In genomic region chr12:111457071-111457470, GRCh38 we compare ENCODE assay signal across 22 cellular contexts. TPM values are rescaled to one million over a fixed set of nuclear protein-coding genes. Genes with fewer than 3 reads are reported as not detected.
DNase-seq lines count a peak whose midpoint lies in the region; ATAC-seq lines count a peak whose summit lies in the region.
"Had no signal": no experiment of that assay in that cellular context is flagged by ENCODE, and none has a peak within 500 bp of the region (broad histone marks: within the 10 kb centered on the region; RNA-seq: fewer than 3 reads in every experiment).

No MANE protein-coding gene starts in this region.

- no peak for ATAC-seq in T-helper 17 cell
- no peak for ATAC-seq in natural killer cell treated with Interleukin-12 subunit alpha and Interleukin-12 subunit beta and Interleukin-15 and Interleukin-18, amount 100 ng/mL, for 72 hours
- ATAC-seq: GM23338 had no signal

- no peaks in the 10 kb centered on the region for H3K9me3 Mint-ChIP-seq in natural killer cell treated with Interleukin-12 subunit alpha and Interleukin-12 subunit beta and Interleukin-15 and Interleukin-18, amount 100 ng/mL, for 72 hours
- H3K9me3 Mint-ChIP-seq: CD8-positive, alpha-beta memory T cell; GM23338 had no signal

- no peaks in the 10 kb centered on the region for H3K79me1 ChIP-seq in trophoblast cell (ENCODE audit: low read length)

- peak; percentile 28 for DNase-seq in activated CD8-positive, alpha-beta memory T cell treated with anti-CD3 and anti-CD28 coated beads, Interleukin-2, amount 50 U/mL, for 48 hours
- DNase-seq in activated CD8-positive, alpha-beta memory T cell treated with anti-CD3 and anti-CD28 coated beads for 24 hours: no peak
- DNase-seq in T-helper 17 cell (no peak), islet precursor cell (peak; percentile 31), trophoblast cell (no peak), mesenteric fat pad (ENCODE audit: low spot score) (no peak)
- DNase-seq in natural killer cell treated with Interleukin-12 subunit alpha and Interleukin-12 subunit beta and Interleukin-15 and Interleukin-18, amount 100 ng/mL, for 72 hours (ENCODE audit: low spot score): no peak
- no peak for DNase-seq in activated CD4-positive, CD25-positive, alpha-beta regulatory T cell (lab: John Stamatoyannopoulos, UW)
- DNase-seq: 8988T; AML-193; C1 segment of cervical spinal cord; Calu3; CD8-positive, alpha-beta memory T cell; HCEC 1CT; Karpas-422; NCI-H1694 treated with DMSO at 0.1 percent for 48 hours; NCI-H2081 treated with DMSO at 0.1 percent for 48 hours; NCI-H2171 treated with DMSO at 0.1 percent for 48 hours; NCI-H446; NCI-H526; Peyer's patch had no signal

- H3K79me2 ChIP-seq in trophoblast cell (ENCODE audit: control insufficient read depth, insufficient read depth, low read length, poor library complexity): no peaks in the 10 kb centered on the region

- no CpG with 5 or more reads among the region's 9 CpGs for WGBS in trophoblast cell (ENCODE audit: extremely low coverage, insufficient coverage, insufficient read length)

- H3K4me1 Mint-ChIP-seq in T-helper 17 cell: peaks cover 10% of the 10 kb centered on the region
- H3K4me1 Mint-ChIP-seq in natural killer cell treated with Interleukin-12 subunit alpha and Interleukin-12 subunit beta and Interleukin-15 and Interleukin-18, amount 100 ng/mL, for 72 hours (ENCODE audit: low read depth in 2 of 2): peaks cover 15 to 18% of the 10 kb centered on the region in 2 donors
- H3K4me1 Mint-ChIP-seq: GM23338 had no signal

- H3K27ac ChIP-seq in trophoblast cell (ENCODE audit: low read depth, low read length): no peak overlapping the region
- H3K27ac ChIP-seq: Peyer's patch had no signal

- no peak overlapping the region for H3K4ac ChIP-seq in trophoblast cell (ENCODE audit: low read depth, low read length)

- no peak overlapping the region for H2AFZ ChIP-seq in trophoblast cell (ENCODE audit: insufficient read depth, low read length, poor library complexity)
- H2AFZ ChIP-seq: GM23338 had no signal

- H3K4me3 Mint-ChIP-seq in T-helper 17 cell: no peak overlapping the region
- H3K4me3 Mint-ChIP-seq in natural killer cell treated with Interleukin-12 subunit alpha and Interleukin-12 subunit beta and Interleukin-15 and Interleukin-18, amount 100 ng/mL, for 72 hours: no peak overlapping the region
- H3K4me3 Mint-ChIP-seq: CD8-positive, alpha-beta memory T cell; GM23338 had no signal

- peak overlapping the region; percentile 27 for H3K27ac Mint-ChIP-seq in T-helper 17 cell
- H3K27ac Mint-ChIP-seq in natural killer cell treated with Interleukin-12 subunit alpha and Interleukin-12 subunit beta and Interleukin-15 and Interleukin-18, amount 100 ng/mL, for 72 hours: no peak overlapping the region
- H3K27ac Mint-ChIP-seq: GM23338 had no signal

- no peak overlapping the region for H3K18ac ChIP-seq in trophoblast cell (ENCODE audit: low read length)

- no peaks in the 10 kb centered on the region for H3K27me3 ChIP-seq in trophoblast cell (ENCODE audit: insufficient read depth, low read length)
- H3K27me3 ChIP-seq: Peyer's patch had no signal

- H3K36me3 ChIP-seq in trophoblast cell (ENCODE audit: control insufficient read depth in 1 of 2, insufficient read depth in 2 of 2, low read length in 2 of 2): peaks cover 35 to 42% of the 10 kb centered on the region in 2 experiments

- no peak overlapping the region for H2BK5ac ChIP-seq in trophoblast cell (ENCODE audit: low read depth, low read length, poor library complexity)

- H4K91ac ChIP-seq in trophoblast cell (ENCODE audit: low read depth, low read length): no peak overlapping the region

- no peak overlapping the region for H2BK120ac ChIP-seq in trophoblast cell (ENCODE audit: insufficient read depth, low read length, poor library complexity)

- no peak overlapping the region for H3K4me2 ChIP-seq in trophoblast cell (ENCODE audit: low read length)
- H3K4me2 ChIP-seq: GM23338 had no signal

- no peak overlapping the region for H4K8ac ChIP-seq in trophoblast cell (ENCODE audit: low read depth, low read length)

- H3K9me3 ChIP-seq in T-helper 17 cell (ENCODE audit: control insufficient read depth, low read length, poor library complexity, severe bottlenecking) (no peaks in the 10 kb centered on the region), trophoblast cell (ENCODE audit: insufficient read depth, low read depth, low read length) (no peaks in the 10 kb centered on the region)
- H3K9me3 ChIP-seq: Peyer's patch had no signal

- no peak overlapping the region for H3K9ac ChIP-seq in trophoblast cell (ENCODE audit: low read length)

- H3K14ac ChIP-seq in trophoblast cell (ENCODE audit: low read length): no peak overlapping the region

- peaks cover 0 to 4% of the 10 kb centered on the region in 2 experiments for H3K4me1 ChIP-seq in trophoblast cell (ENCODE audit: control insufficient read depth in 1 of 2, insufficient read depth in 2 of 2, low read length in 2 of 2)
- H3K4me1 ChIP-seq: Peyer's patch had no signal

- H2AK5ac ChIP-seq in trophoblast cell (ENCODE audit: low read length): no peak overlapping the region

- no peak overlapping the region for H2BK12ac ChIP-seq in trophoblast cell (ENCODE audit: low read length)

- no peak overlapping the region for H4K12ac ChIP-seq in trophoblast cell (ENCODE audit: low read depth, low read length)

- H3K36me3 Mint-ChIP-seq in T-helper 17 cell (ENCODE audit: low read depth): peaks cover 6% of the 10 kb centered on the region
- H3K36me3 Mint-ChIP-seq in natural killer cell treated with Interleukin-12 subunit alpha and Interleukin-12 subunit beta and Interleukin-15 and Interleukin-18, amount 100 ng/mL, for 72 hours: no peaks in the 10 kb centered on the region

- H3K4me3 ChIP-seq in trophoblast cell (ENCODE audit: low read depth, low read length): no peak overlapping the region
- H3K4me3 ChIP-seq: GM23338, Peyer's patch had no signal

- H3K23ac ChIP-seq in trophoblast cell (ENCODE audit: low read length): peak overlapping the region; percentile 8

- H3K27me3 Mint-ChIP-seq in T-helper 17 cell: no peaks in the 10 kb centered on the region
- no peaks in the 10 kb centered on the region for H3K27me3 Mint-ChIP-seq in natural killer cell treated with Interleukin-12 subunit alpha and Interleukin-12 subunit beta and Interleukin-15 and Interleukin-18, amount 100 ng/mL, for 72 hours
- H3K27me3 Mint-ChIP-seq: CD8-positive, alpha-beta memory T cell had no signal

RNA-seq across cellular contexts. Expression of gene SH2B3, which starts 51.3 kb away (rescaled TPM):
- total RNA-seq in T-helper 17 cell (10 to 100 TPM; 38.7 to 39.3 TPM), mesenteric fat pad (43.3 TPM)
- 5.1 and 5.4 TPM in 2 replicates for polyA plus RNA-seq in trophoblast cell (2013)
- total RNA-seq in natural killer cell treated with Interleukin-12 subunit alpha and Interleukin-12 subunit beta and Interleukin-15 and Interleukin-18, amount 100 ng/mL, for 72 hours: 10 to 100 TPM in 1 of 2 donors, 1 to 10 TPM in 1; 10.0 to 12.2 TPM

Comparison
In these comparisons a context has a peak if more than half of its experiments do, and no peak if none do; other contexts are left out.
1. DNase-seq: peak in activated CD8-positive, alpha-beta memory T cell treated with anti-CD3 and anti-CD28 coated beads, Interleukin-2, amount 50 U/mL, for 48 hours (single experiment) and islet precursor cell (single experiment); none in activated CD8-positive, alpha-beta memory T cell treated with anti-CD3 and anti-CD28 coated beads for 24 hours (single experiment), T-helper 17 cell (0 of 3), trophoblast cell (0 of 2), mesenteric fat pad (single experiment), natural killer cell treated with Interleukin-12 subunit alpha and Interleukin-12 subunit beta and Interleukin-15 and Interleukin-18, amount 100 ng/mL, for 72 hours (single experiment) and activated CD4-positive, CD25-positive, alpha-beta regulatory T cell (0 of 4).